In the genomic region with DNA sequence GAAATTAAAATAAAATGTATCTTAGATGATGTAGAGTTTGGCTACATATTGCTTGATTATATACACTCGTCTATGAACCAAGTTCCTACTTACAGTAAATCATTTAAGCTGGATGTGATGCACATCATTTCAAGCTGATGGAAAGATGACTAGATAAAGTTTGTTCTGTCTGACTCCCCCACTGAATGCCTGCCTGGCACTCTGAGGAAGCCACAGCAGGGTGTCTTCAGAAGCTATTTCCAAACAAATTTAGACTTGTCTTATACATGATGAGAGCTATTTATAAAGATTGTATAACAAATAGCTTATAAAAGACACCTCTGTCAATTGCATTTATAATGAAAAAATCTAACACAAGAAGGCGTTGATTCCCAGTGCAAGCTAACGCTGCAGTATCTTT, we compare ENCODE assay signal across 5 cellular contexts.
"Had no signal": no experiment of that assay in that cellular context is flagged by ENCODE, and none has a peak within 500 bp of the region (broad histone marks: within the 10 kb centered on the region; RNA-seq: fewer than 3 reads in every experiment).

No MANE protein-coding gene starts in this region.

- DNase-seq: GM23248, H9, HCEC 1CT, IMR-90 had no signal

- H3K27ac Mint-ChIP-seq: H9 had no signal

- H3K9me3 Mint-ChIP-seq: H9 had no signal

- H3K27ac ChIP-seq: GM23248 had no signal

- H3K4me3 Mint-ChIP-seq: H9 had no signal

- H3K4me3 ChIP-seq: GM23248, K562 had no signal

- H2AFZ ChIP-seq: GM23248 had no signal

- H3K9ac ChIP-seq: GM23248 had no signal

- ATAC-seq: K562 had no signal
